ENCODE assay signal across 8 cellular contexts in the genomic region with DNA sequence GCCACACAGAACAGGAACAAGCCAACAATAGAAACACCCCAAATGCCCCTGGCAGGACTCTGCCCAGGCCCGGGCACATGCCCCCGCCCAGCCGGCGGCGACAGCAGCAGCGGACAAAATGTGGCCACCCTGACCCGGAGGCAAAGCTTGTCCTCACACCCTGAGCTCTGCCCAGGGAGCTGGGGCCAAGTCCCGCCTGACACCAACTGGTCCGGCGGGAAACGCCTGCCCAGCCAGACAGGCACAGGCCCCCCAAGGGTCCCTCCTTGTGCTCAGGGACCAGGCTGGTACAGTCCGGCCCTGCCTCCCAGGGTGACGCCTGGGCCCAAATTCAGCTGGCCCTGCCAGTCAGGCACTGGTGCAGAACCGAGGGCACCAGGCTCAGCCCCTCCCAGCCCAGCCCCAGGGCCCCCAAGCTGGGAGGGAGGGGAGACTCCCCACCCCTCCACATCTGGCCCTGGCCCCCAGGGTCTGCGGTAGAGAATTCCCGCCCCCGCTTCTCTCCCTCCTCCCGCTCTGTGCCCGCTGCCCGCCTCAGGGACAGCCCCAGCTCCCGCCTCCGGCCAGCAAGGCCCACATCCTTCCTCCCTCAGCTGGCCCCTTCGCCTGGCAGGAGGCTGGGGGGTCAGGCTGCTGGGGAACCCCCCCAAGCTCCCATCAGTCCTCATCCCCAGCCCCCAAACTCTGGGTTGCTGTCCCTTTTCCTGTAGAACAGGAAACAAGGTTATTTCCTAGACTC. TPM values are rescaled to one million over a fixed set of nuclear protein-coding genes. Genes with fewer than 3 reads are reported as not detected.
DNase-seq lines count a peak whose midpoint lies in the region; ATAC-seq and TF ChIP-seq lines count a peak whose summit lies in the region.

No MANE protein-coding gene starts in this region.

- WGBS in thyroid gland, 2 donors, result 0 to 15% methylated on average over 4 to 5 of the region's 23 CpGs

- H3K27ac ChIP-seq in lower lobe of right lung (peak overlapping the region; percentile 81), thyroid gland (peak overlapping the region; percentile 96 to 98 (median 97))

- H3K27me3 ChIP-seq in lower lobe of right lung (ENCODE audit: low read depth) (no peaks in the 10 kb centered on the region), thyroid gland (no peaks in the 10 kb centered on the region)

- intact Hi-C loops in lower lobe of right lung (cut with DNase I) (no loop called here), thyroid gland (cut with DNase I) (no loop called here)

- peak; percentile 12 to 17 for ATAC-seq in lower lobe of right lung

- TF ChIP-seq POLR2A in thyroid gland (IDR thresholded peaks at IDR 0.05), result peak in 1 of 2 donors; percentile 55

- H3K9me3 ChIP-seq in lower lobe of right lung (no peaks in the 10 kb centered on the region), thyroid gland (no peaks in the 10 kb centered on the region)

- H3K4me3 ChIP-seq in lower lobe of right lung (peak overlapping the region; percentile 89), thyroid gland (replicated peaks in 1 of 3) (peak overlapping the region; percentile 31 to 95 (median 63))

- DNase-seq in EH (ENCODE audit: low read depth) (peak; percentile 43), NAMALWA (ENCODE audit: low spot score) (peak; percentile 34), dermis blood vessel endothelial cell (peak; percentile 47), lower lobe of right lung (peak; percentile 57), thyroid gland (peak; percentile 93 to 96), NCI-H526 treated with DMSO at 0.1 percent for 48 hours (lab: John Stamatoyannopoulos, UW) (no peak), ureter (ENCODE audit: low spot score) (no peak), DMS153 treated with DMSO at 0.1 percent for 48 hours (lab: John Stamatoyannopoulos, UW; ENCODE audit: unreplicated experiment) (no peak)

- peaks cover 69% of the 10 kb centered on the region for H3K4me1 ChIP-seq in lower lobe of right lung
- H3K4me1 ChIP-seq in thyroid gland, result peaks cover 58 to 64% of the 10 kb centered on the region in 2 donors

- TF ChIP-seq CTCF in lower lobe of right lung (IDR thresholded peaks at IDR 0.05) (no peak), thyroid gland (IDR thresholded peaks at IDR 0.05) (no peak)

- H3K36me3 ChIP-seq in lower lobe of right lung (no peaks in the 10 kb centered on the region), thyroid gland (no peaks in the 10 kb centered on the region)

RNA-seq across cellular contexts. Expression of gene AHDC1, which starts 2.0 kb away (rescaled TPM):
- total RNA-seq in dermis blood vessel endothelial cell (7.1 and 16.0 TPM in 2 replicates), lower lobe of right lung (23.7 TPM), thyroid gland (10 to 100 TPM; 25.5 to 91.4 (median 47.8) TPM), ureter (27.3 TPM)

RNA-seq across cellular contexts. Expression of gene FGR, which starts 33.0 kb away (rescaled TPM):
- total RNA-seq in dermis blood vessel endothelial cell, result 0.74 and 1.2 TPM in 2 replicates
- 193 TPM for total RNA-seq in lower lobe of right lung
- total RNA-seq in thyroid gland, result 1 to 10 TPM; 4.6 to 7.1 (median 6.4) TPM
- 17.2 TPM for total RNA-seq in ureter

Comparison
In these comparisons a context has a peak if more than half of its experiments do, and no peak if none do; other contexts are left out.
1. DNase-seq: peak in EH (single experiment), NAMALWA (single experiment), dermis blood vessel endothelial cell (single experiment), lower lobe of right lung (single experiment) and thyroid gland (2 of 2); none in NCI-H526 treated with DMSO at 0.1 percent for 48 hours (single experiment), ureter (single experiment) and DMS153 treated with DMSO at 0.1 percent for 48 hours (single experiment).
2. RNA of gene FGR, which starts 33.0 kb away (total RNA-seq): 193 TPM in lower lobe of right lung (single experiment); 17.2 TPM in ureter (single experiment), 4.6 to 7.1 TPM in thyroid gland and 0.74 to 1.2 TPM in dermis blood vessel endothelial cell; every median in the first group is over 10 times any median in the second.